1 cellular context compared by ENCODE assay signal in the genomic region with DNA sequence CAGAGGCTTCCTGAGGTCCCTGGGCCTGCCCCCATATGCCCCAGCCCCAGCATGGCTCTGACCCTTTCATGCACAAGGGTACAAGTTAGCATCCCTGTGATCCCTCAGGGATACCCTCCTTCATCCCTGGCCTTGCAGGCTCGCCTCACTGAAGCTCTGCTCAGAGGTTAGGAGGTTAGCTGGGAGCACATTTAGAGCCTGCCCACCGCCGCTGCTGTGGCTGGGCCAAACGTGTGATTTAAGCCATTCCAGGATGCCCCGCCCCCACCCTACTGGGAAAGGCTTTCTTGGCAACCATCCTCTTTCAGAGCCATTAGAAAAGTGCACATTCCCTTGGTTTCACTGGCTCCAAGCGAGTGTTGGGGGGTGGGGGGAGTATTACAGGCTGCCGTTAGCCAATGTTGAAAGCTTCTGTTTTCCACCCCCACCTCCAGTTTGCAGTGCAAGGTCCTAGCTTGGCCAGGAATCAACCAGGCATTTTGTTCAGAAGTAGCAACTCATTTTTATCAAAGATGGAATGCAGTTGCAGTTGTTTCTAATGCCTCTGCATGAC.
TF ChIP-seq lines count a peak whose summit lies in the region.

No MANE protein-coding gene starts in this region.

TF ChIP-seq in HepG2, 621 proteins besides CTCF, POLR2A, EP300 and RAD21 (continued from another document):
- TF ChIP-seq, protein P1, sequence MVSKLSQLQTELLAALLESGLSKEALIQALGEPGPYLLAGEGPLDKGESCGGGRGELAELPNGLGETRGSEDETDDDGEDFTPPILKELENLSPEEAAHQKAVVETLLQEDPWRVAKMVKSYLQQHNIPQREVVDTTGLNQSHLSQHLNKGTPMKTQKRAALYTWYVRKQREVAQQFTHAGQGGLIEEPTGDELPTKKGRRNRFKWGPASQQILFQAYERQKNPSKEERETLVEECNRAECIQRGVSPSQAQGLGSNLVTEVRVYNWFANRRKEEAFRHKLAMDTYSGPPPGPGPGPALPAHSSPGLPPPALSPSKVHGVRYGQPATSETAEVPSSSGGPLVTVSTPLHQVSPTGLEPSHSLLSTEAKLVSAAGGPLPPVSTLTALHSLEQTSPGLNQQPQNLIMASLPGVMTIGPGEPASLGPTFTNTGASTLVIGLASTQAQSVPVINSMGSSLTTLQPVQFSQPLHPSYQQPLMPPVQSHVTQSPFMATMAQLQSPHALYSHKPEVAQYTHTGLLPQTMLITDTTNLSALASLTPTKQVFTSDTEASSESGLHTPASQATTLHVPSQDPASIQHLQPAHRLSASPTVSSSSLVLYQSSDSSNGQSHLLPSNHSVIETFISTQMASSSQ (IDR thresholded peaks at IDR 0.05; ENCODE audit: low read depth) = no peak
- TF ChIP-seq, protein P1 (CRISPR knock-in tag; IDR thresholded peaks at IDR 0.05; ENCODE audit: borderline replicate concordance) = peak; percentile 69; the same call in 1 of the 2 replicates
- TF ChIP-seq ZMYM2 (CRISPR knock-in tag; IDR thresholded peaks at IDR 0.05) (no peak), HNF4A (CRISPR knock-in tag; IDR thresholded peaks at IDR 0.05) (peak; percentile 52), TEAD3 (CRISPR knock-in tag; optimal IDR thresholded peaks at IDR 0.05; ENCODE audit: borderline replicate concordance) (peak; percentile 40), MTF1 (CRISPR knock-in tag; IDR thresholded peaks at IDR 0.05) (no peak), MZF1 (CRISPR knock-in tag; IDR thresholded peaks at IDR 0.05; ENCODE audit: borderline replicate concordance) (no peak), PLRG1 (conservative IDR thresholded peaks at IDR 0.05) (no peak), DNMT3B (CRISPR knock-in tag; conservative IDR thresholded peaks at IDR 0.05) (no peak), ZNF317 (CRISPR knock-in tag; IDR thresholded peaks at IDR 0.05) (no peak), CEBPG (CRISPR knock-in tag; IDR thresholded peaks at IDR 0.05) (0 out of 2 replicates have a peak, but pooled peaks have one; percentile 6), SAP130 (CRISPR knock-in tag; IDR thresholded peaks at IDR 0.05; ENCODE audit: low read depth) (peak; percentile 47; the same call in 1 of the 2 replicates), TBL1XR1 (IDR thresholded peaks at IDR 0.05; ENCODE audit: borderline replicate concordance, low read length, partially characterized antibody) (no peak), ZNF749 (CRISPR knock-in tag; IDR thresholded peaks at IDR 0.05; ENCODE audit: borderline replicate concordance) (no peak), PHF20 (CRISPR knock-in tag; IDR thresholded peaks at IDR 0.05) (no peak), ZBTB21 (CRISPR knock-in tag; IDR thresholded peaks at IDR 0.05) (no peak), ZNF766 (CRISPR knock-in tag; IDR thresholded peaks at IDR 0.05; ENCODE audit: borderline replicate concordance) (no peak), DMAP1 (CRISPR knock-in tag; IDR thresholded peaks at IDR 0.05) (no peak; the same call in 1 of the 2 replicates), ZBTB7B (CRISPR knock-in tag; IDR thresholded peaks at IDR 0.05) (no peak), EED (CRISPR knock-in tag; IDR thresholded peaks at IDR 0.05) (no peak), ZNF788 (CRISPR knock-in tag; IDR thresholded peaks at IDR 0.05; ENCODE audit: borderline replicate concordance) (0 out of 2 replicates have a peak, but pooled peaks have one; percentile 56)
- TF ChIP-seq, protein P2, sequence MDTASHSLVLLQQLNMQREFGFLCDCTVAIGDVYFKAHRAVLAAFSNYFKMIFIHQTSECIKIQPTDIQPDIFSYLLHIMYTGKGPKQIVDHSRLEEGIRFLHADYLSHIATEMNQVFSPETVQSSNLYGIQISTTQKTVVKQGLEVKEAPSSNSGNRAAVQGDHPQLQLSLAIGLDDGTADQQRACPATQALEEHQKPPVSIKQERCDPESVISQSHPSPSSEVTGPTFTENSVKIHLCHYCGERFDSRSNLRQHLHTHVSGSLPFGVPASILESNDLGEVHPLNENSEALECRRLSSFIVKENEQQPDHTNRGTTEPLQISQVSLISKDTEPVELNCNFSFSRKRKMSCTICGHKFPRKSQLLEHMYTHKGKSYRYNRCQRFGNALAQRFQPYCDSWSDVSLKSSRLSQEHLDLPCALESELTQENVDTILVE (CRISPR knock-in tag; IDR thresholded peaks at IDR 0.05) = no peak
- TF ChIP-seq, protein P3, sequence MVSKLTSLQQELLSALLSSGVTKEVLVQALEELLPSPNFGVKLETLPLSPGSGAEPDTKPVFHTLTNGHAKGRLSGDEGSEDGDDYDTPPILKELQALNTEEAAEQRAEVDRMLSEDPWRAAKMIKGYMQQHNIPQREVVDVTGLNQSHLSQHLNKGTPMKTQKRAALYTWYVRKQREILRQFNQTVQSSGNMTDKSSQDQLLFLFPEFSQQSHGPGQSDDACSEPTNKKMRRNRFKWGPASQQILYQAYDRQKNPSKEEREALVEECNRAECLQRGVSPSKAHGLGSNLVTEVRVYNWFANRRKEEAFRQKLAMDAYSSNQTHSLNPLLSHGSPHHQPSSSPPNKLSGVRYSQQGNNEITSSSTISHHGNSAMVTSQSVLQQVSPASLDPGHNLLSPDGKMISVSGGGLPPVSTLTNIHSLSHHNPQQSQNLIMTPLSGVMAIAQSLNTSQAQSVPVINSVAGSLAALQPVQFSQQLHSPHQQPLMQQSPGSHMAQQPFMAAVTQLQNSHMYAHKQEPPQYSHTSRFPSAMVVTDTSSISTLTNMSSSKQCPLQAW (CRISPR knock-in tag; IDR thresholded peaks at IDR 0.05) = 0 out of 2 replicates have a peak, but pooled peaks have one; percentile 41
- TF ChIP-seq, protein P4, sequence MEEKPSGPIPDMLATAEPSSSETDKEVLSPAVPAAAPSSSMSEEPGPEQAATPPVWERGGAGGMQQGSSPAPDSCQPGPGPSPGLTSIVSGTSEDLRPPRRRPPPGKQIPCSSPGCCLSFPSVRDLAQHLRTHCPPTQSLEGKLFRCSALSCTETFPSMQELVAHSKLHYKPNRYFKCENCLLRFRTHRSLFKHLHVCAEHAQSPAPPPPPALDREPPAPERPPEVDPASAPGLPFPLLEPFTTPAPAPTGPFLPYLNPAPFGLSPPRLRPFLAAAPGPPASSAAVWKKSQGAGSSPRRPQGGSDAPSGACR (CRISPR knock-in tag; IDR thresholded peaks at IDR 0.05) = no peak
- TF ChIP-seq, protein P5, sequence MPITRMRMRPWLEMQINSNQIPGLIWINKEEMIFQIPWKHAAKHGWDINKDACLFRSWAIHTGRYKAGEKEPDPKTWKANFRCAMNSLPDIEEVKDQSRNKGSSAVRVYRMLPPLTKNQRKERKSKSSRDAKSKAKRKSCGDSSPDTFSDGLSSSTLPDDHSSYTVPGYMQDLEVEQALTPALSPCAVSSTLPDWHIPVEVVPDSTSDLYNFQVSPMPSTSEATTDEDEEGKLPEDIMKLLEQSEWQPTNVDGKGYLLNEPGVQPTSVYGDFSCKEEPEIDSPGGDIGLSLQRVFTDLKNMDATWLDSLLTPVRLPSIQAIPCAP (CRISPR knock-in tag; IDR thresholded peaks at IDR 0.05; ENCODE audit: low read depth) = no peak
